Comparison of ENCODE assay signal across 10 cellular contexts in genomic region chr17:7380855-7381683, GRCh38. TPM values are rescaled to one million over a fixed set of nuclear protein-coding genes. Genes with fewer than 3 reads are reported as not detected.
DNase-seq lines count a peak whose midpoint lies in the region; ATAC-seq and TF ChIP-seq lines count a peak whose summit lies in the region.
"Had no signal": no experiment of that assay in that cellular context is flagged by ENCODE, and none has a peak within 500 bp of the region (broad histone marks: within the 10 kb centered on the region; RNA-seq: fewer than 3 reads in every experiment).

TNK1 (plus strand) TSS chr17:7381089; CDS start chr17:7382927, 1,838 bp downstream.

- intact Hi-C loops in lower lobe of right lung (cut with DNase I) (no loop called here), OCI-LY7 (cut with micrococcal nuclease; ENCODE audit: unreplicated experiment) (no loop called here)

- POLR2A ChIA-PET in OCI-LY7 (lab: Charles Lee) = no interaction called here

- peak; percentile 82 to 93 for ATAC-seq in lower lobe of right lung
- peak; percentile 58 to 65 for ATAC-seq in upper lobe of left lung (ENCODE audit: low FRiP score in 2 of 2)
- ATAC-seq in HG02840 (IDR thresholded peaks at IDR 0.05; ENCODE audit: low FRiP score, unreplicated experiment) = no peak
- ATAC-seq in GM18502 (IDR thresholded peaks at IDR 0.05; ENCODE audit: poor library complexity, unreplicated experiment) = no peak
- ATAC-seq: natural killer cell had no signal

- TF ChIP-seq POLR2A in upper lobe of left lung (IDR thresholded peaks at IDR 0.05) = peak in 3 of 4 donors; percentile 35 to 70 (median 50)

- no peak within 1 kb of the TSS for H2AFZ ChIP-seq in OCI-LY7 (ENCODE audit: low read length)

- 2 to 6% methylated on average over 33 to 41 of the region's 52 CpGs for WGBS in upper lobe of left lung, 2 donors

- H3K27ac ChIP-seq in duodenal mucosa (ENCODE audit: low read depth, low read length) (no peak within 1 kb of the TSS), lower lobe of right lung (peak within 1 kb of the TSS; percentile 71), upper lobe of left lung (peak within 1 kb of the TSS; percentile 54 to 84 (median 72)), OCI-LY7 (ENCODE audit: low read depth, low read length, poor library complexity, severe bottlenecking) (no peak within 1 kb of the TSS)
- H3K27ac ChIP-seq: BLaER1 had no signal

- H3K4me2 ChIP-seq in OCI-LY7 (ENCODE audit: low read length) = no peak within 1 kb of the TSS
- H3K4me2 ChIP-seq: BLaER1 had no signal

- TF ChIP-seq EP300 in upper lobe of left lung (IDR thresholded peaks at IDR 0.05) = no peak

- peak within 1 kb of the TSS; percentile 74 to 76 for H3K9ac ChIP-seq in duodenal mucosa (ENCODE audit: low read depth in 1 of 2, low read length in 2 of 2)
- H3K9ac ChIP-seq: BLaER1 had no signal

- H3K27me3 ChIP-seq in duodenal mucosa (ENCODE audit: control insufficient read depth in 1 of 2, insufficient read depth in 2 of 2, low read length in 2 of 2) (peaks cover 0 to 10% of the 10 kb centered on the region in 2 donors), lower lobe of right lung (ENCODE audit: low read depth) (peaks cover 10% of the 10 kb centered on the region), upper lobe of left lung (peaks cover 0 to 2% (median 0%) of the 10 kb centered on the region in 4 donors)

- no peaks in the 10 kb centered on the region for H3K9me2 ChIP-seq in OCI-LY7 (ENCODE audit: insufficient read depth, low read length)

- H3K9me3 ChIP-seq in duodenal mucosa (ENCODE audit: control insufficient read depth in 1 of 2, low read length in 2 of 2) = no peaks in the 10 kb centered on the region
- H3K9me3 ChIP-seq in lower lobe of right lung = no peaks in the 10 kb centered on the region
- H3K9me3 ChIP-seq in upper lobe of left lung = no peaks in the 10 kb centered on the region
- H3K9me3 ChIP-seq in OCI-LY7 (ENCODE audit: low read length) = 0 out of 2 replicates have a peak, but pooled peaks cover 6% of the 10 kb centered on the region

- H3K4me3 ChIP-seq in duodenal mucosa (ENCODE audit: low read depth in 1 of 2, low read length in 2 of 2) = peak within 1 kb of the TSS; percentile 68 to 75
- H3K4me3 ChIP-seq in lower lobe of right lung = peak within 1 kb of the TSS; percentile 61
- H3K4me3 ChIP-seq in upper lobe of left lung = peak within 1 kb of the TSS; percentile 31 to 60 (median 54)
- no peak within 1 kb of the TSS for H3K4me3 ChIP-seq in OCI-LY7 (ENCODE audit: low read depth, low read length, poor library complexity, severe bottlenecking)
- H3K4me3 ChIP-seq: BLaER1 had no signal

- no peaks in the 10 kb centered on the region for H4K20me1 ChIP-seq in OCI-LY7 (ENCODE audit: insufficient read depth, low read length)

- DNase-seq in NCI-H1417 (lab: John Stamatoyannopoulos, UW) (peak in 2 of 3 experiments; percentile 9 to 14), NCI-H1417 treated with DMSO at 0.1 percent for 48 hours (lab: John Stamatoyannopoulos, UW) (no peak), lower lobe of right lung (peak; percentile 79), upper lobe of left lung (peak; percentile 81 to 94), OCI-LY7 (ENCODE audit: low spot score) (no peak)
- DNase-seq: natural killer cell had no signal

- CTCF ChIA-PET in OCI-LY7 (lab: Charles Lee; ENCODE audit: unreplicated experiment) = no interaction called here

- no peak for TF ChIP-seq CTCF in lower lobe of right lung (IDR thresholded peaks at IDR 0.05)
- no peak for TF ChIP-seq CTCF in upper lobe of left lung (IDR thresholded peaks at IDR 0.05)
- TF ChIP-seq CTCF in OCI-LY7 (conservative IDR thresholded peaks at IDR 0.05; ENCODE audit: low read length) = no peak

- H3K4me1 ChIP-seq in duodenal mucosa (ENCODE audit: control insufficient read depth in 1 of 2, insufficient read depth in 2 of 2, low read length in 2 of 2) (peaks cover 9 to 30% of the 10 kb centered on the region in 2 donors), lower lobe of right lung (peaks cover 26% of the 10 kb centered on the region), upper lobe of left lung (peaks cover 23 to 33% (median 28%) of the 10 kb centered on the region in 4 donors), OCI-LY7 (ENCODE audit: insufficient read depth, low read length, poor library complexity, severe bottlenecking) (peaks cover 11% of the 10 kb centered on the region)

- H3K79me2 ChIP-seq in OCI-LY7 (ENCODE audit: insufficient read depth, low read depth, low read length) = no peaks in the 10 kb centered on the region

- BruUV-seq in OCI-LY7 (replicated peaks; lab: Mats Ljungman, UMichigan) = no TSS peak

- H3K36me3 ChIP-seq in duodenal mucosa (ENCODE audit: control insufficient read depth in 1 of 2, insufficient read depth in 2 of 2, low read length in 2 of 2) (peaks cover 2 to 8% of the 10 kb centered on the region in 2 donors), lower lobe of right lung (peaks cover 6% of the 10 kb centered on the region), upper lobe of left lung (peaks cover 0 to 6% (median 0%) of the 10 kb centered on the region in 4 donors), OCI-LY7 (ENCODE audit: insufficient read depth, low read length) (no peaks in the 10 kb centered on the region)
- H3K36me3 ChIP-seq: BLaER1 had no signal

RNA-seq across cellular contexts. Expression of gene TNK1, which starts in this region (rescaled TPM):
- total RNA-seq in lower lobe of right lung = 4.1 TPM
- 10 to 100 TPM in 1 of 6 donors, 1 to 10 TPM in 5; 5.8 to 16.8 (median 8.2) TPM for total RNA-seq in upper lobe of left lung
- total RNA-seq in OCI-LY7 (2014; rRNA removed; shearing (Covaris generic)) = 2.9 and 5.0 TPM in 2 replicates
- 4.8 and 6.4 TPM in 2 replicates for total RNA-seq in OCI-LY7 (2022)

Comparison
In these comparisons a context has a peak if more than half of its experiments do, and no peak if none do; other contexts are left out.
1. DNase-seq: peak in NCI-H1417 (2 of 3), lower lobe of right lung (single experiment) and upper lobe of left lung (2 of 2); none in NCI-H1417 treated with DMSO at 0.1 percent for 48 hours (single experiment) and OCI-LY7 (single experiment).
2. H3K27ac ChIP-seq: peak in lower lobe of right lung (single experiment) and upper lobe of left lung (4 of 4); none in duodenal mucosa (single experiment) and OCI-LY7 (single experiment).
3. ATAC-seq: peak in lower lobe of right lung (2 of 2) and upper lobe of left lung (2 of 2); none in HG02840 (single experiment) and GM18502 (single experiment).